8 cellular contexts compared by ENCODE assay signal in the genomic region with DNA sequence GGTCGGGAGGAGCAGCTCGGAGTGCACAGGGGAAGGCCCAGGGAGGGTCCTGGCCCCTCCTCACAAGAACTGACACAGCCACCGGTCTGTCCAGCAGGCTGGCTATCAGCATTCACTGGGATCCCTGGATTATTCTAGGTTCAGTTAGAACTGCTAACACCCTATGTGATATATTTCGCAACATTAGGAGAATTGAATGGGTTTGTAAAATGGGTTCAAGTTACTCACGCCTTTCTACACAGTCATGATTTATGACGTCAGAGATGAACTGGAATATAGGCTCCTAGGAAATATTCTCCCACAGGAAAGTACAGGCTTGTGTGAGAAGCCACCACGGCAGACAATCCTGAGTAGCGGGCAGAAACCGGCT. TPM values are rescaled to one million over a fixed set of nuclear protein-coding genes. Genes with fewer than 3 reads are reported as not detected.
DNase-seq lines count a peak whose midpoint lies in the region; ATAC-seq and TF ChIP-seq lines count a peak whose summit lies in the region.
"Had no signal": no experiment of that assay in that cellular context is flagged by ENCODE, and none has a peak within 500 bp of the region (broad histone marks: within the 10 kb centered on the region; RNA-seq: fewer than 3 reads in every experiment).

No MANE protein-coding gene starts in this region.

- H3K27me3 ChIP-seq in H7 (ENCODE audit: control insufficient read depth, insufficient read depth, low read length) (peaks cover 6% of the 10 kb centered on the region), NT2/D1 (ENCODE audit: insufficient read depth, insufficient read length) (peaks cover 30% of the 10 kb centered on the region), esophagus (ENCODE audit: control insufficient read depth in 1 of 2, insufficient read depth in 2 of 2, low read length in 2 of 2) (no peaks in the 10 kb centered on the region), psoas muscle (ENCODE audit: insufficient read depth in 3 of 3, low read length in 2 of 3) (no peaks in the 10 kb centered on the region)

- ATAC-seq in psoas muscle: no peak
- ATAC-seq in GM18873 (IDR thresholded peaks at IDR 0.05; ENCODE audit: low FRiP score, unreplicated experiment): no peak
- no peak for ATAC-seq in HG02852 (IDR thresholded peaks at IDR 0.05; ENCODE audit: unreplicated experiment)

- DNase-seq in H7 (no peak), NT2/D1 (ENCODE audit: low read depth, low spot score) (no peak), psoas muscle (no peak), NCI-H526 (lab: John Stamatoyannopoulos, UW) (no peak)
- DNase-seq: stimulated activated naive CD4-positive, alpha-beta T cell treated with Interleukin-2 at 50 U/mL for 16 hours had no signal

- peak overlapping the region; percentile 81 for H3K4me3 ChIP-seq in H7 (ENCODE audit: insufficient read depth, low read depth, low read length)
- H3K4me3 ChIP-seq in NT2/D1 (ENCODE audit: insufficient read length, low read depth): peak overlapping the region; percentile 65
- peak overlapping the region; percentile 38 to 45 for H3K4me3 ChIP-seq in esophagus (ENCODE audit: low read depth in 1 of 2, low read length in 2 of 2)
- peak overlapping the region; percentile 94 for H3K4me3 ChIP-seq in psoas muscle

- no peak for TF ChIP-seq CTCF in psoas muscle (IDR thresholded peaks at IDR 0.05)

- intact Hi-C loops in psoas muscle (cut with DNase I): no loop called here

- no peaks in the 10 kb centered on the region for H3K9me3 ChIP-seq in NT2/D1 (ENCODE audit: insufficient read depth, low read length)
- H3K9me3 ChIP-seq in esophagus (ENCODE audit: control insufficient read depth in 2 of 2, insufficient read depth in 1 of 2, low read depth in 1 of 2, low read length in 1 of 2): no peaks in the 10 kb centered on the region
- H3K9me3 ChIP-seq in psoas muscle: no peaks in the 10 kb centered on the region

- peak overlapping the region; percentile 87 for H3K9ac ChIP-seq in NT2/D1 (ENCODE audit: insufficient read length, low read depth)

- WGBS in esophagus, 2 donors: 41 to 51% methylated on average over 9 of the region's 9 CpGs
- 39 to 46% (median 42%) methylated on average over 9 of the region's 9 CpGs for WGBS in psoas muscle, 3 donors

- H3K27ac ChIP-seq in esophagus (ENCODE audit: low read depth in 2 of 2, low read length in 1 of 2): no peak overlapping the region
- peak overlapping the region; percentile 78 for H3K27ac ChIP-seq in psoas muscle

- H3K36me3 ChIP-seq in H7 (replicated peaks; ENCODE audit: control insufficient read depth, insufficient read depth, low read length) (no peaks in the 10 kb centered on the region), NT2/D1 (ENCODE audit: insufficient read depth, insufficient read length, low read length) (no peaks in the 10 kb centered on the region), esophagus (ENCODE audit: control insufficient read depth in 2 of 2, insufficient read depth in 2 of 2, low read length in 1 of 2) (no peaks in the 10 kb centered on the region), psoas muscle (ENCODE audit: insufficient read depth in 1 of 2, low read depth in 1 of 2) (no peaks in the 10 kb centered on the region)

- H3K4me1 ChIP-seq in NT2/D1 (ENCODE audit: insufficient read depth, insufficient read length): peaks cover 8% of the 10 kb centered on the region
- peaks cover 2 to 11% of the 10 kb centered on the region in 2 donors for H3K4me1 ChIP-seq in esophagus (ENCODE audit: control insufficient read depth in 2 of 2, insufficient read depth in 2 of 2, low read length in 1 of 2)
- peaks cover 10% of the 10 kb centered on the region for H3K4me1 ChIP-seq in psoas muscle

RNA-seq across cellular contexts. Expression of a gene that starts 1.0 kb away (rescaled TPM):
- 0.52 and 1.1 TPM in 2 replicates for total RNA-seq in H7 (2014; rRNA removed; shearing (Covaris generic))
- polyA plus RNA-seq in esophagus: under 1 TPM; 0.01 to 0.08 TPM
- total RNA-seq in psoas muscle: under 1 TPM; 0.22 to 0.95 (median 0.47) TPM
- under 1 TPM; 0.08 to 0.20 (median 0.10) TPM for polyA plus RNA-seq in psoas muscle

Comparison
In these comparisons a context has a peak if more than half of its experiments do, and no peak if none do; other contexts are left out.
1. H3K4me3 ChIP-seq: peak in every context shown above with its lines; median percentile 94 in psoas muscle; 81 in H7; 65 in NT2/D1; 42 in esophagus.